ENCODE assay signal across 17 cellular contexts in the genomic region with DNA sequence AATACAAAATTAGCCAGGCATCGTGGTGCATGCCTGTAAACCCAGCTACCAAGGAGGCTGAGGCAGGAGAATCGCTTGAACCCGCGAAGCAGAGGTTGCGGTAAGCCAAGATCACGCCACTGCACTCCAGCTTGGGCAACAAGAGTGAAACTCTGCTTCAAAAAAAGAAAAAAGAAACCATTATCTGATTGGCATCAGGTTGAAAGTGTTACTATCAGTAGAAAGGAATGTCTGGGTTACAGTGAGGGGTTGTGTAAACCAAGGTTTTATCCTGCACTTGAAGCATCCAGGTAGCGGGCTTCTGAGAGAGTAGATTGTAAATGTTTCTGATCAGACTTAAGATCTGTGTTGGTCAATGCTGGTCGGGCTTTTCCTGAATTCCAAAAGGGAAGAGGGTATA. TPM values are rescaled to one million over a fixed set of nuclear protein-coding genes. Genes with fewer than 3 reads are reported as not detected.
DNase-seq lines count a peak whose midpoint lies in the region; ATAC-seq and TF ChIP-seq lines count a peak whose summit lies in the region.
"Had no signal": no experiment of that assay in that cellular context is flagged by ENCODE, and none has a peak within 500 bp of the region (broad histone marks: within the 10 kb centered on the region; RNA-seq: fewer than 3 reads in every experiment).

No MANE protein-coding gene starts in this region.

- peak overlapping the region; percentile 32 for H3K27ac ChIP-seq in parathyroid adenoma
- H3K27ac ChIP-seq: A549 had no signal

- H3K9me3 ChIP-seq in parathyroid adenoma (ENCODE audit: control insufficient read depth, low read length), result no peaks in the 10 kb centered on the region
- H3K9me3 ChIP-seq: A549 had no signal

- H3K36me3 Mint-ChIP-seq in activated naive CD4-positive, alpha-beta T cell treated with anti-CD3 and anti-CD28 coated beads, Interleukin-2, amount 10 ng/mL, durations not matched to agents 7 days and 5 days, result no peaks in the 10 kb centered on the region
- H3K36me3 Mint-ChIP-seq in activated naive CD4-positive, alpha-beta T cell treated with anti-CD3 and anti-CD28 coated beads for 36 hours (ENCODE audit: low read depth), result no peaks in the 10 kb centered on the region

- H2AFZ ChIP-seq in parathyroid adenoma, result peak overlapping the region; percentile 48

- TF ChIP-seq CTCF in parathyroid adenoma (IDR thresholded peaks at IDR 0.05), result no peak

- no peak for ATAC-seq in GM21825 (IDR thresholded peaks at IDR 0.05; ENCODE audit: unreplicated experiment)
- ATAC-seq: A549, Panc1 had no signal

- H3K4me1 Mint-ChIP-seq in activated naive CD4-positive, alpha-beta T cell treated with anti-CD3 and anti-CD28 coated beads, Interleukin-2, amount 10 ng/mL, durations not matched to agents 7 days and 5 days, result peaks cover 14% of the 10 kb centered on the region
- peaks cover 11% of the 10 kb centered on the region for H3K4me1 Mint-ChIP-seq in activated naive CD4-positive, alpha-beta T cell treated with anti-CD3 and anti-CD28 coated beads for 36 hours (ENCODE audit: low read depth)

- no peak overlapping the region for H3K9ac ChIP-seq in parathyroid adenoma

- DNase-seq in activated naive CD4-positive, alpha-beta T cell treated with anti-CD3 and anti-CD28 coated beads, Interleukin-2, amount 10 ng/mL, durations not matched to agents 7 days and 5 days, result peak; percentile 33
- DNase-seq in activated naive CD4-positive, alpha-beta T cell treated with anti-CD3 and anti-CD28 coated beads for 36 hours, result no peak
- peak; percentile 68 for DNase-seq in M059J (ENCODE audit: low read depth)
- DNase-seq in astrocyte of the hippocampus (ENCODE audit: low read depth, low spot score), result peak; percentile 33
- DNase-seq in activated CD8-positive, alpha-beta memory T cell treated with anti-CD3 and anti-CD28 coated beads, Interleukin-2, amount 50 U/mL, for 48 hours, result no peak
- no peak for DNase-seq in hippocampal formation (lab: John Stamatoyannopoulos, UW)
- DNase-seq: NCI-H1092, NCI-H1436, NCI-H187 treated with DMSO at 0.1 percent for 48 hours, NCI-H2107, NCI-H69 had no signal

- no peak overlapping the region for H3K4me3 Mint-ChIP-seq in activated naive CD4-positive, alpha-beta T cell treated with anti-CD3 and anti-CD28 coated beads, Interleukin-2, amount 10 ng/mL, durations not matched to agents 7 days and 5 days
- H3K4me3 Mint-ChIP-seq in activated naive CD4-positive, alpha-beta T cell treated with anti-CD3 and anti-CD28 coated beads for 36 hours, result no peak overlapping the region
- H3K4me3 Mint-ChIP-seq: B cell, CD14-positive monocyte had no signal

- peak overlapping the region; percentile 33 for H3K4me2 ChIP-seq in parathyroid adenoma (ENCODE audit: low read length)
- H3K4me2 ChIP-seq: A549 had no signal

- no peak overlapping the region for H3K4me3 ChIP-seq in parathyroid adenoma (ENCODE audit: low read depth, low read length)
- H3K4me3 ChIP-seq: A549 had no signal

- H3K79me2 ChIP-seq in parathyroid adenoma, result no peaks in the 10 kb centered on the region

- no peaks in the 10 kb centered on the region for H3K27me3 ChIP-seq in parathyroid adenoma (ENCODE audit: control insufficient read depth, insufficient read depth, low read length)

- H3K4me1 ChIP-seq in parathyroid adenoma, result no peaks in the 10 kb centered on the region
- H3K4me1 ChIP-seq: A549 had no signal

- no peaks in the 10 kb centered on the region for H3K36me3 ChIP-seq in parathyroid adenoma (ENCODE audit: control insufficient read depth, insufficient read depth, low read length)

- CTCF ChIA-PET in activated naive CD4-positive, alpha-beta T cell treated with anti-CD3 and anti-CD28 coated beads, Interleukin-2, amount 10 ng/mL, durations not matched to agents 7 days and 5 days (lab: Charles Lee), result no interaction called here
- CTCF ChIA-PET in activated naive CD4-positive, alpha-beta T cell treated with anti-CD3 and anti-CD28 coated beads for 36 hours (lab: Charles Lee), result interaction anchor here (0.6 kb wide), 1 partner anchor 10 kb away, joined by 5 read pairs; no protein-coding TSS in a partner anchor

- H3K9me3 Mint-ChIP-seq in activated naive CD4-positive, alpha-beta T cell treated with anti-CD3 and anti-CD28 coated beads, Interleukin-2, amount 10 ng/mL, durations not matched to agents 7 days and 5 days, result no peaks in the 10 kb centered on the region
- H3K9me3 Mint-ChIP-seq in activated naive CD4-positive, alpha-beta T cell treated with anti-CD3 and anti-CD28 coated beads for 36 hours, result no peaks in the 10 kb centered on the region
- H3K9me3 Mint-ChIP-seq: CD14-positive monocyte had no signal

- no peak overlapping the region for H3K27ac Mint-ChIP-seq in activated naive CD4-positive, alpha-beta T cell treated with anti-CD3 and anti-CD28 coated beads, Interleukin-2, amount 10 ng/mL, durations not matched to agents 7 days and 5 days
- H3K27ac Mint-ChIP-seq in activated naive CD4-positive, alpha-beta T cell treated with anti-CD3 and anti-CD28 coated beads for 36 hours, result no peak overlapping the region
- H3K27ac Mint-ChIP-seq: B cell, CD14-positive monocyte had no signal

- intact Hi-C loops in activated naive CD4-positive, alpha-beta T cell treated with anti-CD3 and anti-CD28 coated beads for 36 hours (cut with micrococcal nuclease), result no loop called here

- H3K27me3 Mint-ChIP-seq in activated naive CD4-positive, alpha-beta T cell treated with anti-CD3 and anti-CD28 coated beads, Interleukin-2, amount 10 ng/mL, durations not matched to agents 7 days and 5 days, result peaks cover 61% of the 10 kb centered on the region
- H3K27me3 Mint-ChIP-seq in activated naive CD4-positive, alpha-beta T cell treated with anti-CD3 and anti-CD28 coated beads for 36 hours (ENCODE audit: low read depth), result peaks cover 24% of the 10 kb centered on the region
- H3K27me3 Mint-ChIP-seq: B cell had no signal

RNA-seq across cellular contexts. Expression of gene OXA1L, which starts 14.1 kb away (rescaled TPM):
- 100 to 1,000 TPM; 149 to 152 TPM for total RNA-seq in activated naive CD4-positive, alpha-beta T cell treated with anti-CD3 and anti-CD28 coated beads for 36 hours
- total RNA-seq in M059J (2014; rRNA removed; shearing (Covaris generic)), result 77.4 and 89.0 TPM in 2 replicates

Comparison
In these comparisons a context has a peak if more than half of its experiments do, and no peak if none do; other contexts are left out.
1. DNase-seq: peak in activated naive CD4-positive, alpha-beta T cell treated with anti-CD3 and anti-CD28 coated beads, Interleukin-2, amount 10 ng/mL, durations not matched to agents 7 days and 5 days (single experiment), M059J (single experiment) and astrocyte of the hippocampus (single experiment); none in activated naive CD4-positive, alpha-beta T cell treated with anti-CD3 and anti-CD28 coated beads for 36 hours (single experiment), activated CD8-positive, alpha-beta memory T cell treated with anti-CD3 and anti-CD28 coated beads, Interleukin-2, amount 50 U/mL, for 48 hours (single experiment) and hippocampal formation (0 of 2).